ENCODE assay signal across 24 cellular contexts in the genomic region with DNA sequence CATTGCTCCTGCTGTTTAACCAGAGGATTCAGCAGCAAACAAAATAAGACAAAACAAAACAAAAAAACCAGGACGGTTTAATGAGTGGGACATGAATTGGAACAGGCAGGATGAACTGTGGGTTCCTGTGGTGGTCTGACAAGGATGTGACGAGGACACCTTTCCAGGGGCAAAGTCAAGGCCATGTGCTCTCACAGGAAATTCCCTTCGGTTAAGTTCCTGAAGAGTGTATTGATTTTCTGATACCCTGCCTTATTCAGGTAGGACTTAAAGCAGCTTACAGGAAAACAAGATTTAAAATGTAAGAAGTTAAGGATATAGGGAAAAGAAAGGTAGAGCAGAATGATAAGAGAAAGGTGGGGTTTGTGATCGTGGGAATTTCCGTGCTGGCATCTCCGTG. TPM values are rescaled to one million over a fixed set of nuclear protein-coding genes. Genes with fewer than 3 reads are reported as not detected.
A peak's percentile ranks its signal among the peaks of the same experiment; 100 is the strongest.
DNase-seq lines count a peak whose midpoint lies in the region; ATAC-seq, FAIRE-seq and TF ChIP-seq lines count a peak whose summit lies in the region.
"Had no signal": no experiment of that assay in that cellular context is flagged by ENCODE, and none has a peak within 500 bp of the region (broad histone marks: within the 10 kb centered on the region; RNA-seq: fewer than 3 reads in every experiment).

No MANE protein-coding gene starts in this region.

- dilution Hi-C loops in IMR-90 (cut with HindIII; ENCODE audit: low sequenced_read_pairs, unreplicated experiment): no loop called here

- H3K18ac ChIP-seq in IMR-90 (ENCODE audit: low read depth, low read length) (no peak overlapping the region), trophoblast cell (ENCODE audit: low read length) (no peak overlapping the region)

- H2AK9ac ChIP-seq in IMR-90 (replicated peaks; ENCODE audit: low read depth, low read length, poor library complexity): no peak overlapping the region

- H4K8ac ChIP-seq in IMR-90 (ENCODE audit: low read depth in 2 of 2, low read length in 2 of 2) (no peak overlapping the region), trophoblast cell (ENCODE audit: low read depth, low read length) (no peak overlapping the region)

- no peak for TF ChIP-seq RAD21 in IMR-90 (IDR thresholded peaks at IDR 0.05; ENCODE audit: low read length)
- TF ChIP-seq RAD21 in HepG2 (CRISPR knock-in tag; IDR thresholded peaks at IDR 0.05): no peak

- H2AFZ ChIP-seq in IMR-90 (replicated peaks; ENCODE audit: low read length, poor library complexity): no peak overlapping the region
- no peak overlapping the region for H2AFZ ChIP-seq in HepG2 (ENCODE audit: low read length)
- H2AFZ ChIP-seq in trophoblast cell (ENCODE audit: insufficient read depth, low read length, poor library complexity): no peak overlapping the region
- H2AFZ ChIP-seq: GM23248 had no signal

- peaks cover 26% of the 10 kb centered on the region for H3K4me1 Mint-ChIP-seq in Caco-2 (ENCODE audit: low read depth, unreplicated experiment)
- no peaks in the 10 kb centered on the region for H3K4me1 Mint-ChIP-seq in activated T-helper 1 cell treated with anti-CD3 and anti-CD28 coated beads, Interleukin-12 subunit alpha, Interleukin-12 subunit beta, Interleukin-2, Interleukin-4 antibody, amounts not matched to agents 30 ng/mL and 10 ng/mL and 1 ng/mL, durations not matched to agents 14 hours and 24 hours and 36 hours (ENCODE audit: low read depth)
- H3K4me1 Mint-ChIP-seq: CD14-positive monocyte; CD4-positive, alpha-beta memory T cell had no signal

- no peak overlapping the region for H2BK5ac ChIP-seq in IMR-90 (ENCODE audit: low read depth, low read length, poor library complexity, severe bottlenecking)
- H2BK5ac ChIP-seq in trophoblast cell (ENCODE audit: low read depth, low read length, poor library complexity): no peak overlapping the region

- no peaks in the 10 kb centered on the region for H3K9me3 ChIP-seq in Caco-2
- no peaks in the 10 kb centered on the region for H3K9me3 ChIP-seq in IMR-90 (ENCODE audit: control insufficient read depth, insufficient read depth, low read length)
- no peaks in the 10 kb centered on the region for H3K9me3 ChIP-seq in HepG2 (ENCODE audit: low read length)
- H3K9me3 ChIP-seq in trophoblast cell (ENCODE audit: insufficient read depth, low read depth, low read length): peaks cover 2% of the 10 kb centered on the region
- H3K9me3 ChIP-seq: BE2C had no signal

- H3K23ac ChIP-seq in IMR-90 (ENCODE audit: low read depth, low read length) (no peak overlapping the region), trophoblast cell (ENCODE audit: low read length) (no peak overlapping the region)

- in situ Hi-C loops in IMR-90 (cut with MboI; ENCODE audit: low sequenced_read_pairs): no loop called here
- in situ Hi-C loops in HepG2 (cut with HindIII; ENCODE audit: extremely low pct_ligation_motif_present, low pct_unique_long_range_greater_than_20kb): no loop called here

- no peak overlapping the region for H4K5ac ChIP-seq in IMR-90 (ENCODE audit: low read depth, low read length)

- CTCF ChIA-PET in Caco-2 (lab: Charles Lee) (interaction anchor here (0.8 kb wide), 1 partner anchor 11 kb away, joined by 3 read pairs; no protein-coding TSS in a partner anchor), IMR-90 (lab: Yijun Ruan, JAX) (interaction anchor here (1.5 kb wide), 1 partner anchor 11 kb away, joined by 6 read pairs; no protein-coding TSS in a partner anchor), HepG2 (lab: Yijun Ruan, JAX; ENCODE audit: low intra/inter-chr PET ratio, low total read pairs) (no interaction called here)

- no peak overlapping the region for H4K12ac ChIP-seq in trophoblast cell (ENCODE audit: low read depth, low read length)

- H3K4me3 ChIP-seq in Caco-2 (ENCODE audit: low read depth, low read length) (no peak overlapping the region), IMR-90 (ENCODE audit: insufficient read depth, low read depth, low read length) (no peak overlapping the region), HepG2 (replicated peaks in 1 of 3; ENCODE audit: insufficient read depth in 1 of 3, low read depth in 2 of 3, low read length in 3 of 3) (no peak overlapping the region), trophoblast cell (ENCODE audit: low read depth, low read length) (no peak overlapping the region)
- H3K4me3 ChIP-seq: GM12878, GM23248 had no signal

- H3K27ac ChIP-seq in IMR-90 (ENCODE audit: insufficient read depth, low read length) (no peak overlapping the region), HepG2 (ENCODE audit: extremely low read length, insufficient read depth, low read length) (no peak overlapping the region), trophoblast cell (ENCODE audit: low read depth, low read length) (no peak overlapping the region)
- H3K27ac ChIP-seq: GM23248 had no signal

- no peak overlapping the region; the same call in 1 of the 2 replicates for H4K91ac ChIP-seq in IMR-90 (ENCODE audit: insufficient read depth, low read depth, low read length)
- peak overlapping the region; percentile 81 for H4K91ac ChIP-seq in trophoblast cell (ENCODE audit: low read depth, low read length)

- H3K36me3 Mint-ChIP-seq in Caco-2 (ENCODE audit: insufficient read depth, unreplicated experiment): no peaks in the 10 kb centered on the region
- H3K36me3 Mint-ChIP-seq in activated T-helper 1 cell treated with anti-CD3 and anti-CD28 coated beads, Interleukin-12 subunit alpha, Interleukin-12 subunit beta, Interleukin-2, Interleukin-4 antibody, amounts not matched to agents 30 ng/mL and 10 ng/mL and 1 ng/mL, durations not matched to agents 14 hours and 24 hours and 36 hours (ENCODE audit: low read depth): no peaks in the 10 kb centered on the region
- H3K36me3 Mint-ChIP-seq in activated naive CD4-positive, alpha-beta T cell treated with anti-CD3 and anti-CD28 coated beads, Interleukin-2, amount 50 U/mL, for 72 hours: no peaks in the 10 kb centered on the region

- TF ChIP-seq CTCF in Caco-2 (IDR thresholded peaks at IDR 0.05; ENCODE audit: insufficient read depth in 1 of 2, low read depth in 1 of 2, low read length in 1 of 2, severe bottlenecking in 1 of 2, unreplicated experiment in 1 of 2) (no peak), IMR-90 (conservative IDR thresholded peaks at IDR 0.05; ENCODE audit: low read depth, low read length) (no peak), HepG2 (CRISPR knock-in tag; IDR thresholded peaks at IDR 0.05) (no peak)

- H3K14ac ChIP-seq in IMR-90 (replicated peaks; ENCODE audit: low read depth, low read length) (no peak overlapping the region), trophoblast cell (ENCODE audit: low read length) (no peak overlapping the region)

- H3K79me1 ChIP-seq in IMR-90 (ENCODE audit: low read depth in 1 of 2, low read length in 2 of 2) (no peaks in the 10 kb centered on the region), trophoblast cell (ENCODE audit: low read length) (peaks cover 38% of the 10 kb centered on the region)

- no peak overlapping the region for H2BK15ac ChIP-seq in IMR-90 (ENCODE audit: low read depth, low read length)

- no peak for DNase-seq in Caco-2
- no peak for DNase-seq in IMR-90
- no peak for DNase-seq in HepG2 (ENCODE audit: low spot score)
- no peak for DNase-seq in trophoblast cell
- DNase-seq in activated T-helper 1 cell treated with anti-CD3 and anti-CD28 coated beads, Interleukin-12 subunit alpha, Interleukin-12 subunit beta, Interleukin-2, Interleukin-4 antibody, amounts not matched to agents 30 ng/mL and 10 ng/mL and 1 ng/mL, durations not matched to agents 14 hours and 24 hours and 36 hours (ENCODE audit: low spot score): no peak
- no peak for DNase-seq in NCI-H128 (lab: John Stamatoyannopoulos, UW; ENCODE audit: unreplicated experiment)
- no peak for DNase-seq in activated naive CD4-positive, alpha-beta T cell treated with anti-CD3 and anti-CD28 coated beads, Interleukin-2, amount 50 U/mL, for 72 hours (ENCODE audit: low spot score in 2 of 2)
- DNase-seq: ACHN; BE2C; CD4-positive, alpha-beta memory T cell; DMS 273 treated with DMSO at 0.1 percent for 48 hours; DMS53; DND-41; EL; GM23248; HCEC 1CT; KBM-7 had no signal

- H4K20me1 ChIP-seq in IMR-90 (ENCODE audit: insufficient read depth, low read length) (no peaks in the 10 kb centered on the region), HepG2 (ENCODE audit: insufficient read depth, low read length) (no peaks in the 10 kb centered on the region)

- POLR2A ChIA-PET in Caco-2 (lab: Charles Lee): interaction anchor here (0.5 kb wide), 1 partner anchor 19 kb away, joined by 6 read pairs; no protein-coding TSS in a partner anchor
- POLR2A ChIA-PET in IMR-90 (lab: Charles Lee; ENCODE audit: unreplicated experiment): no interaction called here
- POLR2A ChIA-PET in HepG2 (lab: Yijun Ruan, JAX): interaction anchor here (0.9 kb wide), 1 partner anchor 43 kb away, joined by 3 read pairs; the partner anchor contains the start of gene PTS

- H2BK20ac ChIP-seq in IMR-90 (ENCODE audit: low read depth, low read length): no peak overlapping the region

- no peaks in the 10 kb centered on the region for H3K79me2 ChIP-seq in HepG2 (ENCODE audit: insufficient read depth, low read length)
- peaks cover 2% of the 10 kb centered on the region for H3K79me2 ChIP-seq in trophoblast cell (ENCODE audit: control insufficient read depth, insufficient read depth, low read length, poor library complexity)

- intact Hi-C loops in Caco-2 (cut with micrococcal nuclease; ENCODE audit: unreplicated experiment): no loop called here
- intact Hi-C loops in IMR-90 (cut with micrococcal nuclease): no loop called here
- intact Hi-C loops in HepG2 (cut with micrococcal nuclease; ENCODE audit: unreplicated experiment): no loop called here
- intact Hi-C loops in activated T-helper 1 cell treated with anti-CD3 and anti-CD28 coated beads, Interleukin-12 subunit alpha, Interleukin-12 subunit beta, Interleukin-2, Interleukin-4 antibody, amounts not matched to agents 30 ng/mL and 10 ng/mL and 1 ng/mL, durations not matched to agents 14 hours and 24 hours and 36 hours (cut with micrococcal nuclease): no loop called here

- H3K4me1 ChIP-seq in Caco-2: peaks cover 24% of the 10 kb centered on the region
- peaks cover 12% of the 10 kb centered on the region for H3K4me1 ChIP-seq in IMR-90 (ENCODE audit: control insufficient read depth, insufficient read depth, low read length)
- peaks cover 36% of the 10 kb centered on the region for H3K4me1 ChIP-seq in HepG2 (ENCODE audit: insufficient read depth, low read length)
- H3K4me1 ChIP-seq in trophoblast cell (ENCODE audit: control insufficient read depth in 1 of 2, insufficient read depth in 2 of 2, low read length in 2 of 2): peaks cover 19 to 37% of the 10 kb centered on the region in 2 experiments

- no peaks in the 10 kb centered on the region for H3K9me3 Mint-ChIP-seq in Caco-2 (ENCODE audit: unreplicated experiment)
- H3K9me3 Mint-ChIP-seq in activated T-helper 1 cell treated with anti-CD3 and anti-CD28 coated beads, Interleukin-12 subunit alpha, Interleukin-12 subunit beta, Interleukin-2, Interleukin-4 antibody, amounts not matched to agents 30 ng/mL and 10 ng/mL and 1 ng/mL, durations not matched to agents 14 hours and 24 hours and 36 hours: no peaks in the 10 kb centered on the region
- H3K9me3 Mint-ChIP-seq in activated naive CD4-positive, alpha-beta T cell treated with anti-CD3 and anti-CD28 coated beads, Interleukin-2, amount 50 U/mL, for 72 hours: no peaks in the 10 kb centered on the region
- H3K9me3 Mint-ChIP-seq: CD4-positive, alpha-beta memory T cell had no signal

- BruUV-seq in Caco-2 (replicated peaks; lab: Mats Ljungman, UMichigan): no TSS peak
- BruUV-seq in IMR-90 (replicated peaks; lab: Mats Ljungman, UMichigan): no TSS peak
- no TSS peak for BruUV-seq in HepG2 (replicated peaks; lab: Mats Ljungman, UMichigan)

- H3K4ac ChIP-seq in IMR-90 (ENCODE audit: low read depth, low read length): no peak overlapping the region; the same call in 1 of the 2 replicates
- no peak overlapping the region for H3K4ac ChIP-seq in trophoblast cell (ENCODE audit: low read depth, low read length)

- ATAC-seq in IMR-90 (ENCODE audit: low read depth) (no peak), HepG2 (peak; percentile 34; the same call in 1 of the 3 replicates)
- ATAC-seq in activated naive CD4-positive, alpha-beta T cell treated with anti-CD3 and anti-CD28 coated beads, Interleukin-2, amount 50 U/mL, for 72 hours: no peak
- ATAC-seq: GM12878 had no signal

- peak overlapping the region; percentile 83 for H2BK12ac ChIP-seq in trophoblast cell (ENCODE audit: low read length)

- TF ChIP-seq EP300 in HepG2 (IDR thresholded peaks at IDR 0.05; ENCODE audit: low read depth in 2 of 2, low read length in 2 of 2) (no peak), HepG2 (CRISPR knock-in tag; IDR thresholded peaks at IDR 0.05; ENCODE audit: borderline replicate concordance) (no peak)

- TF ChIP-seq POLR2A in IMR-90 (IDR thresholded peaks at IDR 0.05; ENCODE audit: low read depth, low read length) (no peak), HepG2 (IDR thresholded peaks at IDR 0.05; ENCODE audit: insufficient read depth in 1 of 2, low read depth in 2 of 2, low read length in 2 of 2) (no peak)

- H3K4me3 Mint-ChIP-seq in Caco-2 (ENCODE audit: unreplicated experiment): peak overlapping the region; percentile 5
- no peak overlapping the region for H3K4me3 Mint-ChIP-seq in activated T-helper 1 cell treated with anti-CD3 and anti-CD28 coated beads, Interleukin-12 subunit alpha, Interleukin-12 subunit beta, Interleukin-2, Interleukin-4 antibody, amounts not matched to agents 30 ng/mL and 10 ng/mL and 1 ng/mL, durations not matched to agents 14 hours and 24 hours and 36 hours
- H3K4me3 Mint-ChIP-seq: CD14-positive monocyte; CD4-positive, alpha-beta memory T cell had no signal

- 100% methylated on average over 1 of the region's 6 CpGs; no CpG with 5 or more reads in 1 of the 2 experiments for WGBS in IMR-90 (ENCODE audit: extremely low coverage in 2 of 2, insufficient read length in 1 of 2), 2 experiments
- WGBS in HepG2 (ENCODE audit: low lambda C conversion rate): 10% methylated on average over 6 of the region's 6 CpGs
- no CpG with 5 or more reads among the region's 6 CpGs for whole genome bisulfite sequencing in trophoblast cell (ENCODE audit: extremely low coverage, insufficient coverage, insufficient read length)

- H3K9ac ChIP-seq in IMR-90 (ENCODE audit: low read depth, low read length): no peak overlapping the region
- H3K9ac ChIP-seq in HepG2 (ENCODE audit: insufficient read depth, low read depth, low read length): no peak overlapping the region
- H3K9ac ChIP-seq in trophoblast cell (ENCODE audit: low read length): no peak overlapping the region
- H3K9ac ChIP-seq: GM23248 had no signal

- 0 out of 2 replicates have a peak overlapping the region, but pooled peaks have one; percentile 43 for H2BK120ac ChIP-seq in IMR-90 (ENCODE audit: low read depth, low read length)
- H2BK120ac ChIP-seq in trophoblast cell (ENCODE audit: insufficient read depth, low read length, poor library complexity): peak overlapping the region; percentile 99

- H3K27me3 ChIP-seq in Caco-2 (replicated peaks; ENCODE audit: control insufficient read depth, insufficient read depth, low read length) (no peaks in the 10 kb centered on the region), IMR-90 (ENCODE audit: control insufficient read depth, insufficient read depth, low read length) (no peaks in the 10 kb centered on the region), HepG2 (ENCODE audit: control insufficient read depth in 1 of 2, insufficient read depth in 2 of 2, low read length in 2 of 2) (no peaks in the 10 kb centered on the region), trophoblast cell (ENCODE audit: insufficient read depth, low read length) (no peaks in the 10 kb centered on the region)
- H3K27me3 ChIP-seq: BE2C had no signal

- H3K56ac ChIP-seq in IMR-90 (ENCODE audit: extremely low read depth, insufficient read depth, low read length): no peak overlapping the region

- H3K27me3 Mint-ChIP-seq in Caco-2 (ENCODE audit: insufficient read depth, unreplicated experiment): no peaks in the 10 kb centered on the region
- H3K27me3 Mint-ChIP-seq in activated T-helper 1 cell treated with anti-CD3 and anti-CD28 coated beads, Interleukin-12 subunit alpha, Interleukin-12 subunit beta, Interleukin-2, Interleukin-4 antibody, amounts not matched to agents 30 ng/mL and 10 ng/mL and 1 ng/mL, durations not matched to agents 14 hours and 24 hours and 36 hours (ENCODE audit: insufficient read depth): peaks cover 2% of the 10 kb centered on the region
- H3K27me3 Mint-ChIP-seq: CD4-positive, alpha-beta memory T cell had no signal

- no peak overlapping the region for H3K4me2 ChIP-seq in IMR-90 (ENCODE audit: low read depth, low read length)
- H3K4me2 ChIP-seq in HepG2 (ENCODE audit: low read depth, low read length): peak overlapping the region; percentile 42; the same call in 1 of the 2 replicates
- no peak overlapping the region for H3K4me2 ChIP-seq in trophoblast cell (ENCODE audit: low read length)

- 0 out of 2 replicates have a peak, but pooled peaks cover 6% of the 10 kb centered on the region for H3K9me1 ChIP-seq in IMR-90 (ENCODE audit: insufficient read depth, low read length)

- no peak overlapping the region for H3K27ac Mint-ChIP-seq in Caco-2 (ENCODE audit: unreplicated experiment)
- H3K27ac Mint-ChIP-seq in activated T-helper 1 cell treated with anti-CD3 and anti-CD28 coated beads, Interleukin-12 subunit alpha, Interleukin-12 subunit beta, Interleukin-2, Interleukin-4 antibody, amounts not matched to agents 30 ng/mL and 10 ng/mL and 1 ng/mL, durations not matched to agents 14 hours and 24 hours and 36 hours: no peak overlapping the region
- no peak overlapping the region for H3K27ac Mint-ChIP-seq in activated naive CD4-positive, alpha-beta T cell treated with anti-CD3 and anti-CD28 coated beads, Interleukin-2, amount 50 U/mL, for 72 hours

- H3K36me3 ChIP-seq in Caco-2 (ENCODE audit: control insufficient read depth, insufficient read depth, low read length): no peaks in the 10 kb centered on the region
- H3K36me3 ChIP-seq in IMR-90 (ENCODE audit: control insufficient read depth, insufficient read depth, low read length): no peaks in the 10 kb centered on the region
- no peaks in the 10 kb centered on the region for H3K36me3 ChIP-seq in HepG2 (replicated peaks in 1 of 2; ENCODE audit: control insufficient read depth in 1 of 2, insufficient read depth in 2 of 2, low read length in 2 of 2)
- no peaks in the 10 kb centered on the region for H3K36me3 ChIP-seq in trophoblast cell (ENCODE audit: control insufficient read depth in 1 of 2, insufficient read depth in 2 of 2, low read length in 2 of 2)
- H3K36me3 ChIP-seq: BE2C had no signal

- peak; percentile 12 for FAIRE-seq in HepG2 (lab: Jason Lieb, UNC)
- FAIRE-seq: A204.1, GM12878, GM18507, H54 had no signal

- H2AK5ac ChIP-seq in IMR-90 (ENCODE audit: low read depth, low read length) (no peak overlapping the region), trophoblast cell (ENCODE audit: low read length) (peak overlapping the region; percentile 76)

RNA-seq across cellular contexts. Expression of gene PLET1, which starts 8.5 kb away (rescaled TPM):
- not detected in 2 replicates for total RNA-seq in Caco-2 (2022)
- total RNA-seq in IMR-90 (2012; rRNA removed): not detected in 2 replicates
- polyA plus RNA-seq in IMR-90 (2012; rRNA removed): not detected in 2 replicates
- not detected in 2 replicates for polyA plus RNA-seq in IMR-90 (2012; cell fraction: cytosol; rRNA removed)
- not detected in 2 replicates for polyA plus RNA-seq in IMR-90 (2012; cell fraction: nucleus; rRNA removed; ENCODE audit: low replicate concordance)
- total RNA-seq in HepG2 (2016; rRNA removed; fragmentation: Illumina TruSeq; extraction: Trizol): not detected in 2 replicates
- total RNA-seq in HepG2 (2016; cell fraction: cytosol; rRNA removed; fragmentation: Illumina TruSeq; extraction: Trizol; ENCODE audit: low read depth): not detected in 2 replicates
- total RNA-seq in HepG2 (2016; cell fraction: insoluble cytoplasmic fraction; rRNA removed; fragmentation: Illumina TruSeq; extraction: Trizol): not detected in 2 replicates
- total RNA-seq in HepG2 (2016; cell fraction: membrane; rRNA removed; fragmentation: Illumina TruSeq; extraction: Trizol): not detected in 2 replicates
- total RNA-seq in HepG2 (2016; cell fraction: nucleus; rRNA removed; fragmentation: Illumina TruSeq; extraction: Trizol): not detected in 2 replicates
- polyA plus RNA-seq in HepG2 (2011; rRNA removed): not detected in 2 replicates
- polyA plus RNA-seq in HepG2 (2011; cell fraction: cytosol; rRNA removed): not detected in 2 replicates
- not detected in 2 replicates for polyA plus RNA-seq in HepG2 (2011; cell fraction: nucleus; rRNA removed)
- not detected in 2 replicates for polyA plus RNA-seq in HepG2 (2012)
- polyA plus RNA-seq in HepG2 (2016; cell fraction: cytosol; fragmentation: Illumina TruSeq; extraction: Trizol; ENCODE audit: low read depth): not detected in 2 replicates
- polyA plus RNA-seq in HepG2 (2016; cell fraction: insoluble cytoplasmic fraction; fragmentation: Illumina TruSeq; extraction: Trizol; ENCODE audit: low read depth): not detected in 2 replicates
- polyA plus RNA-seq in HepG2 (2016; cell fraction: membrane; fragmentation: Illumina TruSeq; extraction: Trizol; ENCODE audit: low read depth): not detected in 2 replicates
- not detected in 2 replicates for polyA plus RNA-seq in HepG2 (2016; cell fraction: nucleus; fragmentation: Illumina TruSeq; extraction: Trizol; ENCODE audit: insufficient read depth, low read depth)
- polyA minus RNA-seq in HepG2 (2011; rRNA and poly(A)+ RNA removed; ENCODE audit: low replicate concordance): not detected in 2 replicates
- not detected in 2 replicates for polyA minus RNA-seq in HepG2 (2011; cell fraction: cytosol; rRNA and poly(A)+ RNA removed)
- polyA minus RNA-seq in HepG2 (2011; cell fraction: nucleus; rRNA and poly(A)+ RNA removed): not detected in 2 replicates
- polyA plus RNA-seq in trophoblast cell (2013): 0.07 and 0.11 TPM in 2 replicates
- total RNA-seq in activated T-helper 1 cell treated with anti-CD3 and anti-CD28 coated beads, Interleukin-12 subunit alpha, Interleukin-12 subunit beta, Interleukin-2, Interleukin-4 antibody, amounts not matched to agents 30 ng/mL and 10 ng/mL and 1 ng/mL, durations not matched to agents 14 hours and 24 hours and 36 hours: not detected in 2 replicates
- total RNA-seq in activated naive CD4-positive, alpha-beta T cell treated with anti-CD3 and anti-CD28 coated beads, Interleukin-2, amount 50 U/mL, for 72 hours: not detected
- total RNA-seq: CD4-positive, alpha-beta memory T cell; G401; GM12878; GM23248; HT-29 had no signal
- polyA plus RNA-seq: CD14-positive monocyte; CD4-positive, alpha-beta memory T cell; GM12878; GM23248 had no signal

RNA-seq across cellular contexts. Expression of gene PTS, which starts 42.9 kb away (rescaled TPM):
- total RNA-seq in Caco-2 (2022) (78.0 and 79.5 TPM in 2 replicates), IMR-90 (2012; rRNA removed) (21.0 and 63.6 TPM in 2 replicates), HepG2 (2016; rRNA removed; fragmentation: Illumina TruSeq; extraction: Trizol) (46.8 and 49.3 TPM in 2 replicates)
- polyA plus RNA-seq in IMR-90 (2012; rRNA removed) (50.7 and 51.8 TPM in 2 replicates), HepG2 (2011; rRNA removed) (26.3 and 33.6 TPM in 2 replicates)
- polyA plus RNA-seq in IMR-90 (2012; cell fraction: cytosol; rRNA removed): 17.3 and 17.8 TPM in 2 replicates
- 8.7 and 72.6 TPM in 2 replicates for polyA plus RNA-seq in IMR-90 (2012; cell fraction: nucleus; rRNA removed; ENCODE audit: low replicate concordance)
- 40.2 and 43.5 TPM in 2 replicates for total RNA-seq in HepG2 (2016; cell fraction: cytosol; rRNA removed; fragmentation: Illumina TruSeq; extraction: Trizol; ENCODE audit: low read depth)
- 47.6 and 49.7 TPM in 2 replicates for total RNA-seq in HepG2 (2016; cell fraction: insoluble cytoplasmic fraction; rRNA removed; fragmentation: Illumina TruSeq; extraction: Trizol)
- total RNA-seq in HepG2 (2016; cell fraction: membrane; rRNA removed; fragmentation: Illumina TruSeq; extraction: Trizol): 39.7 and 40.1 TPM in 2 replicates
- 38.8 and 43.2 TPM in 2 replicates for total RNA-seq in HepG2 (2016; cell fraction: nucleus; rRNA removed; fragmentation: Illumina TruSeq; extraction: Trizol)
- 19.8 and 26.0 TPM in 2 replicates for polyA plus RNA-seq in HepG2 (2011; cell fraction: cytosol; rRNA removed)
- polyA plus RNA-seq in HepG2 (2011; cell fraction: nucleus; rRNA removed): 23.5 and 45.8 TPM in 2 replicates
- 32.7 and 36.0 TPM in 2 replicates for polyA plus RNA-seq in HepG2 (2012)
- polyA plus RNA-seq in HepG2 (2016; cell fraction: cytosol; fragmentation: Illumina TruSeq; extraction: Trizol; ENCODE audit: low read depth): 28.2 and 34.2 TPM in 2 replicates
- 44.0 and 45.6 TPM in 2 replicates for polyA plus RNA-seq in HepG2 (2016; cell fraction: insoluble cytoplasmic fraction; fragmentation: Illumina TruSeq; extraction: Trizol; ENCODE audit: low read depth)
- polyA plus RNA-seq in HepG2 (2016; cell fraction: membrane; fragmentation: Illumina TruSeq; extraction: Trizol; ENCODE audit: low read depth): 32.0 and 33.3 TPM in 2 replicates
- polyA plus RNA-seq in HepG2 (2016; cell fraction: nucleus; fragmentation: Illumina TruSeq; extraction: Trizol; ENCODE audit: insufficient read depth, low read depth): 60.5 and 68.6 TPM in 2 replicates
- 6.7 and 7.7 TPM in 2 replicates for polyA minus RNA-seq in HepG2 (2011; rRNA and poly(A)+ RNA removed; ENCODE audit: low replicate concordance)
- 6.6 and 7.3 TPM in 2 replicates for polyA minus RNA-seq in HepG2 (2011; cell fraction: cytosol; rRNA and poly(A)+ RNA removed)
- 62.4 and 70.9 TPM in 2 replicates for polyA minus RNA-seq in HepG2 (2011; cell fraction: nucleus; rRNA and poly(A)+ RNA removed)
- 139 and 148 TPM in 2 replicates for polyA plus RNA-seq in trophoblast cell (2013)
- 28.9 and 35.0 TPM in 2 replicates for total RNA-seq in activated T-helper 1 cell treated with anti-CD3 and anti-CD28 coated beads, Interleukin-12 subunit alpha, Interleukin-12 subunit beta, Interleukin-2, Interleukin-4 antibody, amounts not matched to agents 30 ng/mL and 10 ng/mL and 1 ng/mL, durations not matched to agents 14 hours and 24 hours and 36 hours
- 10 to 100 TPM; 18.6 to 63.6 TPM for total RNA-seq in activated naive CD4-positive, alpha-beta T cell treated with anti-CD3 and anti-CD28 coated beads, Interleukin-2, amount 50 U/mL, for 72 hours
